ENCODE assay signal across 35 cellular contexts in the genomic region with DNA sequence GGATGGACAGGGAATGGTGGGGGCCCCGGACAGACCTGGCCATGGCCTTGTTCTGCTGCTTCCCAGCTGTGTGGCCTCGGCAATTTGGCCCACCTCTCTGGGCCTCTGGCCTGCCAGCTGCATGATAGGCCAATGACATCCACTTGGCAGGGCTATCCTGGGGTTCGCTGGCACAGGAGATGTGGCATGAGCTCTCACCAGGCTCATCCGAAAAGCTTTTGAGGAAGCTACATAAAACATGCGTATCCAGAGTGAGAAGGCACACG. TPM values are rescaled to one million over a fixed set of nuclear protein-coding genes. Genes with fewer than 3 reads are reported as not detected.
"Had no signal": no experiment of that assay in that cellular context is flagged by ENCODE, and none has a peak within 500 bp of the region (broad histone marks: within the 10 kb centered on the region; RNA-seq: fewer than 3 reads in every experiment).

No MANE protein-coding gene starts in this region.

- DNase-seq: activated B cell treated with CpG ODN at 0.5 μM for 24 hours; activated CD4-positive, alpha-beta memory T cell treated with anti-CD3 and anti-CD28 coated beads for 36 hours; activated CD4-positive, alpha-beta T cell treated with anti-CD3 and anti-CD28 coated beads for 4 hours; activated CD4-positive, alpha-beta T cell treated with anti-CD3 and anti-CD28 coated beads, Interleukin-2, amount 10 ng/mL, durations not matched to agents 24 days and 14 days; activated CD4-positive, alpha-beta T cell treated with anti-CD3 and anti-CD28 coated beads, Interleukin-2, amount 50 U/mL, for 1 hour; activated CD4-positive, alpha-beta T cell treated with anti-CD3 and anti-CD28 coated beads, Interleukin-2, amount 50 U/mL, for 4 hours; activated CD4-positive, CD25-positive, alpha-beta regulatory T cell treated with anti-CD3 and anti-CD28 coated beads, Interleukin-2, amount 50 U/mL, for 72 hours; activated CD8-positive, alpha-beta memory T cell treated with anti-CD3 and anti-CD28 coated beads, Interleukin-2, amount 50 U/mL, for 4 hours; activated CD8-positive, alpha-beta T cell treated with anti-CD3 and anti-CD28 coated beads for 36 hours; activated effector memory CD4-positive, alpha-beta T cell treated with anti-CD3 and anti-CD28 coated beads, Interleukin-2, amount 50 U/mL, for 16 hours; activated gamma-delta T cell treated with Interleukin-2 at 50 U/mL for 16 hours; activated naive CD4-positive, alpha-beta T cell; activated naive CD4-positive, alpha-beta T cell treated with anti-CD3 and anti-CD28 coated beads for 36 hours; activated naive CD4-positive, alpha-beta T cell treated with anti-CD3 and anti-CD28 coated beads, Interleukin-2, amount 50 U/mL, for 16 hours; activated naive CD8-positive, alpha-beta T cell treated with anti-CD3 and anti-CD28 coated beads for 36 hours; activated T-cell treated with anti-CD3 and anti-CD28 coated beads for 4 hours; activated T-cell treated with anti-CD3 and anti-CD28 coated beads, Interleukin-2, amount 50 U/mL, for 1 hour; activated T-cell treated with anti-CD3 and anti-CD28 coated beads, Interleukin-2, amount 50 U/mL, for 4 hours; activated T-cell treated with anti-CD3 and anti-CD28 coated beads, Interleukin-2, amount 50 U/mL, for 72 hours; adrenal gland; amniotic stem cell; aorta; body of pancreas; brain microvascular endothelial cell; central memory CD4-positive, alpha-beta T cell; T-helper 2 cell; T-helper 9 cell had no signal

- H3K27ac Mint-ChIP-seq: activated B cell treated with CpG ODN at 0.5 μM for 24 hours; activated CD4-positive, alpha-beta memory T cell treated with anti-CD3 and anti-CD28 coated beads for 36 hours; activated CD4-positive, alpha-beta T cell treated with anti-CD3 and anti-CD28 coated beads, Interleukin-2, amount 10 ng/mL, durations not matched to agents 24 days and 14 days; activated CD8-positive, alpha-beta T cell treated with anti-CD3 and anti-CD28 coated beads for 36 hours; activated naive CD4-positive, alpha-beta T cell treated with anti-CD3 and anti-CD28 coated beads for 36 hours; activated naive CD4-positive, alpha-beta T cell treated with anti-CD3 and anti-CD28 coated beads, Interleukin-2, amount 50 U/mL, for 72 hours; activated naive CD8-positive, alpha-beta T cell treated with anti-CD3 and anti-CD28 coated beads for 36 hours; activated T-cell treated with anti-CD3 and anti-CD28 coated beads, Interleukin-2, amount 50 U/mL, for 72 hours; activated T-helper 1 cell treated with anti-CD3 and anti-CD28 coated beads, Interleukin-12 subunit alpha, Interleukin-12 subunit beta, Interleukin-2, Interleukin-4 antibody, amounts not matched to agents 30 ng/mL and 10 ng/mL and 1 ng/mL, durations not matched to agents 14 hours and 24 hours and 36 hours; activated T-helper 17 cell treated with anti-CD3 and anti-CD28 coated beads, Interleukin-2, amount 50 U/mL, for 72 hours; T-helper 2 cell treated with Interferon-gamma antibody and Interleukin-4, amounts not matched to agents 5 μg/mL and 100 μg/mL, for 36 hours had no signal

- H3K36me3 Mint-ChIP-seq: activated naive CD4-positive, alpha-beta T cell treated with anti-CD3 and anti-CD28 coated beads, Interleukin-2, amount 50 U/mL, for 72 hours; activated naive CD8-positive, alpha-beta T cell treated with anti-CD3 and anti-CD28 coated beads for 36 hours had no signal

- H3K9me3 ChIP-seq: adrenal gland, body of pancreas, breast epithelium had no signal

- H3K4me3 ChIP-seq: adrenal gland, body of pancreas, breast epithelium had no signal

- H3K27me3 ChIP-seq: adrenal gland, body of pancreas, brain microvascular endothelial cell, breast epithelium had no signal

- H3K27ac ChIP-seq: adrenal gland, body of pancreas, brain microvascular endothelial cell, breast epithelium, VCaP had no signal

- H3K27me3 Mint-ChIP-seq: activated B cell treated with CpG ODN at 0.5 μM for 24 hours; activated CD4-positive, alpha-beta memory T cell treated with anti-CD3 and anti-CD28 coated beads for 36 hours; activated CD4-positive, alpha-beta T cell treated with anti-CD3 and anti-CD28 coated beads, Interleukin-2, amount 10 ng/mL, durations not matched to agents 24 days and 14 days; activated CD8-positive, alpha-beta T cell treated with anti-CD3 and anti-CD28 coated beads for 36 hours; activated naive CD8-positive, alpha-beta T cell treated with anti-CD3 and anti-CD28 coated beads for 36 hours; activated T-helper 17 cell treated with anti-CD3 and anti-CD28 coated beads, Interleukin-2, amount 50 U/mL, for 72 hours had no signal

- H3K4me1 ChIP-seq: breast epithelium had no signal

- H3K9me3 Mint-ChIP-seq: activated B cell treated with CpG ODN at 0.5 μM for 24 hours; activated CD4-positive, alpha-beta memory T cell treated with anti-CD3 and anti-CD28 coated beads for 36 hours; activated CD4-positive, alpha-beta T cell treated with anti-CD3 and anti-CD28 coated beads, Interleukin-2, amount 10 ng/mL, durations not matched to agents 24 days and 14 days; activated CD8-positive, alpha-beta T cell treated with anti-CD3 and anti-CD28 coated beads for 36 hours; activated naive CD4-positive, alpha-beta T cell treated with anti-CD3 and anti-CD28 coated beads for 36 hours; activated naive CD4-positive, alpha-beta T cell treated with anti-CD3 and anti-CD28 coated beads, Interleukin-2, amount 50 U/mL, for 72 hours; activated naive CD8-positive, alpha-beta T cell treated with anti-CD3 and anti-CD28 coated beads for 36 hours; activated T-cell treated with anti-CD3 and anti-CD28 coated beads, Interleukin-2, amount 50 U/mL, for 4 hours; activated T-cell treated with anti-CD3 and anti-CD28 coated beads, Interleukin-2, amount 50 U/mL, for 72 hours; activated T-helper 1 cell treated with anti-CD3 and anti-CD28 coated beads, Interleukin-12 subunit alpha, Interleukin-12 subunit beta, Interleukin-2, Interleukin-4 antibody, amounts not matched to agents 30 ng/mL and 10 ng/mL and 1 ng/mL, durations not matched to agents 14 hours and 24 hours and 36 hours; activated T-helper 17 cell treated with anti-CD3 and anti-CD28 coated beads, Interleukin-2, amount 50 U/mL, for 72 hours; T-helper 2 cell treated with Interferon-gamma antibody and Interleukin-4, amounts not matched to agents 5 μg/mL and 100 μg/mL, for 36 hours had no signal

- H3K36me3 ChIP-seq: brain microvascular endothelial cell, breast epithelium had no signal

- ATAC-seq: activated CD8-positive, alpha-beta T cell treated with anti-CD3 and anti-CD28 coated beads for 36 hours; activated naive CD4-positive, alpha-beta T cell treated with anti-CD3 and anti-CD28 coated beads, Interleukin-2, amount 50 U/mL, for 72 hours; activated T-cell treated with anti-CD3 and anti-CD28 coated beads, Interleukin-2, amount 50 U/mL, for 4 hours; activated T-cell treated with anti-CD3 and anti-CD28 coated beads, Interleukin-2, amount 50 U/mL, for 72 hours; activated T-helper 17 cell treated with anti-CD3 and anti-CD28 coated beads, Interleukin-2, amount 50 U/mL, for 72 hours; body of pancreas had no signal

- H3K4me3 Mint-ChIP-seq: activated B cell treated with CpG ODN at 0.5 μM for 24 hours; activated CD4-positive, alpha-beta memory T cell treated with anti-CD3 and anti-CD28 coated beads for 36 hours; activated CD4-positive, alpha-beta T cell treated with anti-CD3 and anti-CD28 coated beads, Interleukin-2, amount 10 ng/mL, durations not matched to agents 24 days and 14 days; activated CD8-positive, alpha-beta T cell treated with anti-CD3 and anti-CD28 coated beads for 36 hours; activated naive CD4-positive, alpha-beta T cell treated with anti-CD3 and anti-CD28 coated beads for 36 hours; activated naive CD8-positive, alpha-beta T cell treated with anti-CD3 and anti-CD28 coated beads for 36 hours; activated T-cell treated with anti-CD3 and anti-CD28 coated beads, Interleukin-2, amount 50 U/mL, for 4 hours; activated T-cell treated with anti-CD3 and anti-CD28 coated beads, Interleukin-2, amount 50 U/mL, for 72 hours; activated T-helper 1 cell treated with anti-CD3 and anti-CD28 coated beads, Interleukin-12 subunit alpha, Interleukin-12 subunit beta, Interleukin-2, Interleukin-4 antibody, amounts not matched to agents 30 ng/mL and 10 ng/mL and 1 ng/mL, durations not matched to agents 14 hours and 24 hours and 36 hours; activated T-helper 17 cell treated with anti-CD3 and anti-CD28 coated beads, Interleukin-2, amount 50 U/mL, for 72 hours; T-helper 2 cell treated with Interferon-gamma antibody and Interleukin-4, amounts not matched to agents 5 μg/mL and 100 μg/mL, for 36 hours had no signal

RNA-seq across cellular contexts. Expression of gene HTRA3, which starts 52.4 kb away (rescaled TPM):
- total RNA-seq: activated B cell treated with CpG ODN at 0.5 μM for 24 hours; activated CD4-positive, alpha-beta memory T cell treated with anti-CD3 and anti-CD28 coated beads for 36 hours; activated CD4-positive, alpha-beta T cell treated with anti-CD3 and anti-CD28 coated beads, Interleukin-2, amount 10 ng/mL, durations not matched to agents 24 days and 14 days; activated CD8-positive, alpha-beta memory T cell treated with anti-CD3 and anti-CD28 coated beads for 36 hours; activated naive CD4-positive, alpha-beta T cell treated with anti-CD3 and anti-CD28 coated beads for 36 hours; activated naive CD4-positive, alpha-beta T cell treated with anti-CD3 and anti-CD28 coated beads, Interleukin-2, amount 50 U/mL, for 72 hours; activated naive CD8-positive, alpha-beta T cell treated with anti-CD3 and anti-CD28 coated beads for 36 hours; activated T-cell treated with anti-CD3 and anti-CD28 coated beads, Interleukin-2, amount 50 U/mL, for 4 hours; activated T-cell treated with anti-CD3 and anti-CD28 coated beads, Interleukin-2, amount 50 U/mL, for 72 hours; activated T-helper 1 cell treated with anti-CD3 and anti-CD28 coated beads, Interleukin-12 subunit alpha, Interleukin-12 subunit beta, Interleukin-2, Interleukin-4 antibody, amounts not matched to agents 30 ng/mL and 10 ng/mL and 1 ng/mL, durations not matched to agents 14 hours and 24 hours and 36 hours; activated T-helper 17 cell treated with anti-CD3 and anti-CD28 coated beads, Interleukin-2, amount 50 U/mL, for 72 hours; T-helper 1 cell treated with Interleukin-12 subunit alpha and Interleukin-12 subunit beta and Interleukin-4 antibody, amounts not matched to agents 30 ng/mL and 1 ng/mL, for 36 hours had no signal
